ENCODE assay signal across 18 cellular contexts in the genomic region with DNA sequence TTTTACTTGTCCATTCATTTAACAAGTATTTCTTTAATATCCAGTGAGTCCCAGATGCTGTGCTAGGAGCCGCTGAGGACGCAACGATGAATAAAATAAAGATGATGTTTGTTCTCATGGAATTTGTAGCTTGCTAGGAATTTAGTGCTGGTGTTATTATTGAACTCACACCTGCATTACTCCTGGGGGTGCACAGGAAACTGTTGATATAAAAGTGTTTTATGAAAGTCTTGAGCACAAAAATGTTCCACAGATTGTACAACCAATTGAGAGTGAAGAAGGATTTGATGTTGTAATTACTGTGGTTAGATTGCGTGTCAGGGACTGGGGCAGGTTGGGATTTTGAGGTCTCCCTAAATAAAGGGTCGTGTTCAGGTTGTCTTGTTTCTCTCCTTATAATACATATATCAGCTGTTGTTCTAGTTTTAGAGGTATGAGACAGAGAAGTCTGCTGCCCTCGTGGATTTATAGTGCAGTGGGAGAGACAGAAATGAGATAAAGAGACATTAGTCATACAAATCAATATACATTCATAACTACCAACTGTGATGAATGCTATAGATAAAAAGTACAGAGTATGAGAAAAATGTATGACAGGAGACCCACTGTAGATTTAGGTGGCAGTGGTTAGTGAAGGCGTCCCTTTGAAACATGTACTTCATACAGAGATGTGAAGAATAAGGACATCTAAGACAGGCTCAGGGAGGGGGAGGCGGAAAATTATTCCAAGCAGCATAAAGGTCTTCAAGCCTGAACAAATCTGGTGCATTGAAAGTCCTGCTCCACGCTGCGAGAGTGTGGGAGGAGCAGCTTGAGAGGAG. TPM values are rescaled to one million over a fixed set of nuclear protein-coding genes. Genes with fewer than 3 reads are reported as not detected.
DNase-seq lines count a peak whose midpoint lies in the region; ATAC-seq and TF ChIP-seq lines count a peak whose summit lies in the region.
"Had no signal": no experiment of that assay in that cellular context is flagged by ENCODE, and none has a peak within 500 bp of the region (broad histone marks: within the 10 kb centered on the region; RNA-seq: fewer than 3 reads in every experiment).

No MANE protein-coding gene starts in this region.

- H4K20me1 ChIP-seq in Karpas-422 (ENCODE audit: insufficient read depth, low read depth, low read length) = no peaks in the 10 kb centered on the region

- TF ChIP-seq CTCF in RWPE2 (IDR thresholded peaks at IDR 0.05; ENCODE audit: poor library complexity, severe bottlenecking) = no peak

- H3K9me2 ChIP-seq in Karpas-422 (replicated peaks; ENCODE audit: insufficient read depth, low read length) = no peaks in the 10 kb centered on the region

- no peak overlapping the region for H3K9ac ChIP-seq in Karpas-422 (ENCODE audit: low read length)

- no peak overlapping the region for H3K4me3 ChIP-seq in RWPE2 (ENCODE audit: severe bottlenecking)
- H3K4me3 ChIP-seq in Karpas-422 (ENCODE audit: low read length) = no peak overlapping the region

- H3K27ac ChIP-seq in RWPE2 (ENCODE audit: poor library complexity, severe bottlenecking) (peak overlapping the region; percentile 32), Karpas-422 (ENCODE audit: low read length) (no peak overlapping the region)
- H3K27ac ChIP-seq: 22Rv1 had no signal

- H3K4me2 ChIP-seq in Karpas-422 (ENCODE audit: low read depth, low read length, poor library complexity, severe bottlenecking) = no peak overlapping the region

- H3K79me2 ChIP-seq in Karpas-422 (ENCODE audit: low read length) = no peaks in the 10 kb centered on the region

- ATAC-seq in RWPE2 (ENCODE audit: low read depth) = peak; percentile 27; the same call in 1 of the 3 replicates
- no peak for ATAC-seq in GM19467 (IDR thresholded peaks at IDR 0.05; ENCODE audit: unreplicated experiment)

- no peaks in the 10 kb centered on the region for H3K36me3 ChIP-seq in RWPE2 (ENCODE audit: low read depth)
- H3K36me3 ChIP-seq in Karpas-422 (ENCODE audit: insufficient read depth, low read length) = no peaks in the 10 kb centered on the region

- H3K4me1 ChIP-seq in RWPE2 (ENCODE audit: insufficient read depth, poor library complexity, severe bottlenecking) (no peaks in the 10 kb centered on the region), Karpas-422 (ENCODE audit: low read length) (no peaks in the 10 kb centered on the region)

- H3K9me3 ChIP-seq in RWPE2 (ENCODE audit: severe bottlenecking) (no peaks in the 10 kb centered on the region), Karpas-422 (ENCODE audit: low read length) (no peaks in the 10 kb centered on the region)

- H3K27me3 ChIP-seq in RWPE2 (ENCODE audit: insufficient read depth, poor library complexity, severe bottlenecking) (no peaks in the 10 kb centered on the region), Karpas-422 (ENCODE audit: low read length) (no peaks in the 10 kb centered on the region)

- H2AFZ ChIP-seq in Karpas-422 (ENCODE audit: low read length) = no peak overlapping the region

- DNase-seq in NOMO-1 treated with DMSO at 0.1 percent for 48 hours (lab: John Stamatoyannopoulos, UW; ENCODE audit: unreplicated experiment) = peak; percentile 20
- DNase-seq in NOMO-1 treated with dmso at 0.1 percent for 144 hours (lab: John Stamatoyannopoulos, UW; ENCODE audit: unreplicated experiment) = no peak
- no peak for DNase-seq in RWPE2 (ENCODE audit: low spot score)
- peak; percentile 8 for DNase-seq in epidermal melanocyte (ENCODE audit: insufficient read length, low spot score)
- no peak for DNase-seq in Karpas-422
- DNase-seq in medulla oblongata (ENCODE audit: extremely low spot score) = no peak
- DNase-seq in H4 (ENCODE audit: low spot score) = no peak
- DNase-seq: CD4-positive, alpha-beta memory T cell; DMS79 treated with DMSO at 0.1 percent for 48 hours; GDM1; GOT3; KG1; NCI-H1105; NCI-H1694; NCI-H524 had no signal

RNA-seq across cellular contexts. Expression of a gene that starts 11.3 kb away (rescaled TPM):
- total RNA-seq in Karpas-422 (2014; rRNA removed; shearing (Covaris generic); ENCODE audit: low replicate concordance) = not detected in 2 replicates
- total RNA-seq in H4 (2014; rRNA removed; shearing (Covaris generic)) = 0.46 and 1.4 TPM in 2 replicates
- total RNA-seq: CD4-positive, alpha-beta memory T cell; RPMI7951 had no signal

RNA-seq across cellular contexts. Expression of a gene that starts 40.0 kb away (rescaled TPM):
- total RNA-seq in Karpas-422 (2014; rRNA removed; shearing (Covaris generic); ENCODE audit: low replicate concordance) = not detected in 2 replicates
- total RNA-seq in H4 (2014; rRNA removed; shearing (Covaris generic)) = 0.04 and 0.14 TPM in 2 replicates
- total RNA-seq: CD4-positive, alpha-beta memory T cell had no signal

Comparison
In these comparisons a context has a peak if more than half of its experiments do, and no peak if none do; other contexts are left out.
1. DNase-seq: peak in NOMO-1 treated with DMSO at 0.1 percent for 48 hours (single experiment) and epidermal melanocyte (single experiment); none in NOMO-1 treated with dmso at 0.1 percent for 144 hours (single experiment), RWPE2 (single experiment), Karpas-422 (single experiment), medulla oblongata (single experiment) and H4 (single experiment).